7 cellular contexts compared by ENCODE assay signal in the genomic region with DNA sequence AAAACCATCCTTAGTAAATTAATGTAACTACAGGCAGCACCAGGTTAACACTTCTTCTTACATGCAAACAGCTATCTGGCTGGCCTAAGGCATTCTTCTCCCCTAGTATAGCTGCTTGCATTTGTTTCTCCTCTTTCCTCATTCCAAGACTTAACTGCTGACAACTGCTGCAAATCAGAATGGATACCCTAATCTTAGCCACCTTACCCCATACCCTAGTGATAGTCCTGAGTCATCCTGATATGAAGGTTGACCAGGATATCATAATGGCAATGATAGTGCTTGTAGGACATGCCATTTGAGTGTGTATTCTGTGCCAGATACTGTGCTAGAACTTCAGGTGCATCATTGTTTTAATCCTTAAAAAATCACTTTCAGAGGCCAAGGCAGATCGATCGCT.
"Had no signal": no experiment of that assay in that cellular context is flagged by ENCODE, and none has a peak within 500 bp of the region (broad histone marks: within the 10 kb centered on the region; RNA-seq: fewer than 3 reads in every experiment).

No MANE protein-coding gene starts in this region.

- ATAC-seq: GM12878 had no signal

- FAIRE-seq: GM12878, GM12891, GM12892, GM18507, GM19239 had no signal

- H3K4me3 ChIP-seq: GM12878 had no signal

- DNase-seq: GDM1, GF-D8 had no signal
